Comparison of ENCODE assay signal across 8 cellular contexts in the genomic region with DNA sequence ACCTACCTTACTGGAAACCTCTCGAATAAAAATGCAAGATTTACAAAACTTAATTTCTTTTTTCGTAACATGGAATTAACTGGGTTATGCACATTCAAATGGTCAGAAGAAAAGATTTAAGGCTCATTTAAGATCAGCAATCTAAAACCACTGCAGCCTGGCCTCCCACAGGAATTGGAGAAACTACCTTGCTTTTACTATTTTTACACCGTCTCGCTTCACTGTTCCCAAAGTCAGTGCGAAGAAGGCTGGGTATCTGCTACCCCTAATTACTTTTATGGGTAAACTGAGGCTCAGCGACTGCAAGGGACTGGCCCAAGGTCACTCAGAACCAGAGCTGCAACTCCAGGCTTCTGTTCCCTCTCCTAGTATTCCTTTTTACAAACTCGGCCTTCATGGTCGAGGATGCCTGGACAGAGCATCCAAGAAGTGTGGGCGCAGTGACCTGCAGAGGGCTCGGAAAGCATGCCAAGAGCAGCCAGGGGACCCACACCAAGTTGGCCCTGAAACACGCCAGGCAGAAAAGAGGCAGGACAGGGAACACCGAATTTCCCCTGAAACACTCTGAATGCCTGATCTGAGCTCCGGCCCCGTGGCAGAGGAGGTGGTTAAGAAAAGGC. TPM values are rescaled to one million over a fixed set of nuclear protein-coding genes. Genes with fewer than 3 reads are reported as not detected.
DNase-seq lines count a peak whose midpoint lies in the region; ATAC-seq and TF ChIP-seq lines count a peak whose summit lies in the region.

No MANE protein-coding gene starts in this region.

- H3K9ac ChIP-seq in H9 (ENCODE audit: extremely low read depth, insufficient read length, low read length) (peak overlapping the region; percentile 91), muscle layer of colon (ENCODE audit: low read length) (peak overlapping the region; percentile 90)

- H3K27me3 Mint-ChIP-seq in Caco-2 (ENCODE audit: insufficient read depth, unreplicated experiment) = no peaks in the 10 kb centered on the region
- H3K27me3 Mint-ChIP-seq in H9 (ENCODE audit: low read depth) = peaks cover 2% of the 10 kb centered on the region; the same call in 1 of the 2 replicates

- H3K4me3 ChIP-seq in Caco-2 (ENCODE audit: low read depth, low read length) (peak overlapping the region; percentile 85), muscle layer of colon (ENCODE audit: low read depth in 1 of 2, low read length in 2 of 2) (peak overlapping the region; percentile 88 to 93)
- peak overlapping the region; percentile 62 for H3K4me3 ChIP-seq in effector memory CD4-positive, alpha-beta T cell (ENCODE audit: insufficient read depth, low read depth, low read length, poor library complexity, severe bottlenecking)

- H3K4me1 ChIP-seq in Caco-2 = 0 out of 2 replicates have a peak, but pooled peaks cover 9% of the 10 kb centered on the region
- no peaks in the 10 kb centered on the region; the same call in 1 of the 2 replicates for H3K4me1 ChIP-seq in H9 (ENCODE audit: insufficient read depth, low read length)
- H3K4me1 ChIP-seq in effector memory CD4-positive, alpha-beta T cell (ENCODE audit: control insufficient read depth, insufficient read depth, low read length, poor library complexity, severe bottlenecking) = no peaks in the 10 kb centered on the region
- H3K4me1 ChIP-seq in muscle layer of colon (ENCODE audit: insufficient read depth, low read length) = peaks cover 25% of the 10 kb centered on the region

- H3K27ac Mint-ChIP-seq in Caco-2 (ENCODE audit: unreplicated experiment) = peak overlapping the region; percentile 90
- H3K27ac Mint-ChIP-seq in H9 = peak overlapping the region; percentile 80 to 99 (median 93); a peak in 6 of 7 replicates

- H3K27me3 ChIP-seq in Caco-2 (replicated peaks; ENCODE audit: control insufficient read depth, insufficient read depth, low read length) = no peaks in the 10 kb centered on the region
- no peaks in the 10 kb centered on the region for H3K27me3 ChIP-seq in H9 (ENCODE audit: insufficient read depth, low read length)
- H3K27me3 ChIP-seq in effector memory CD4-positive, alpha-beta T cell (replicated peaks; ENCODE audit: control insufficient read depth, insufficient read depth, low read length, poor library complexity, severe bottlenecking) = no peaks in the 10 kb centered on the region
- no peaks in the 10 kb centered on the region for H3K27me3 ChIP-seq in muscle layer of colon (ENCODE audit: control insufficient read depth in 1 of 2, insufficient read depth in 2 of 2, low read length in 2 of 2)

- no peak for ATAC-seq in GM18870 (IDR thresholded peaks at IDR 0.05; ENCODE audit: unreplicated experiment)

- no peak overlapping the region for H2BK5ac ChIP-seq in H9 (ENCODE audit: insufficient read length, low read length)

- no peak overlapping the region for H2AK5ac ChIP-seq in H9 (ENCODE audit: insufficient read length, low read length)

- H4K20me1 ChIP-seq in H9 (ENCODE audit: control insufficient read depth, insufficient read depth, insufficient read length) = no peaks in the 10 kb centered on the region

- CTCF ChIA-PET in Caco-2 (lab: Charles Lee) = interaction anchor here (1.6 kb wide), 1 partner anchor 43 kb away, joined by 6 read pairs; a partner anchor contains a TSS

- peaks cover 35% of the 10 kb centered on the region for H3K79me2 ChIP-seq in H9 (ENCODE audit: insufficient read depth, low read length)

- H3K23ac ChIP-seq in H9 (ENCODE audit: insufficient read length, low read depth, low read length) = no peak overlapping the region

- no peak overlapping the region for H3T11ph ChIP-seq in H9 (ENCODE audit: low read length)

- H2BK15ac ChIP-seq in H9 (ENCODE audit: low read depth, low read length) = no peak overlapping the region

- peak overlapping the region; percentile 91 for H3K4me3 Mint-ChIP-seq in Caco-2 (ENCODE audit: unreplicated experiment)
- peak overlapping the region; percentile 99 to 100 for H3K4me3 Mint-ChIP-seq in H9

- peaks cover 10% of the 10 kb centered on the region for H3K23me2 ChIP-seq in H9 (ENCODE audit: insufficient read length, low read depth, low read length, poor library complexity, severe bottlenecking)

- no peak overlapping the region for H4K8ac ChIP-seq in H9 (replicated peaks; ENCODE audit: insufficient read length, low read depth, low read length)

- no peak overlapping the region for H3K27ac ChIP-seq in H9 (ENCODE audit: insufficient read length, low read depth, low read length)
- H3K27ac ChIP-seq in effector memory CD4-positive, alpha-beta T cell (ENCODE audit: insufficient read depth, low read length, poor library complexity, severe bottlenecking) = peak overlapping the region; percentile 82
- peak overlapping the region; percentile 77 for H3K27ac ChIP-seq in muscle layer of colon (ENCODE audit: low read depth, low read length)

- H2BK120ac ChIP-seq in H9 (ENCODE audit: low read depth, low read length, poor library complexity, severe bottlenecking) = no peak overlapping the region

- peaks cover 9% of the 10 kb centered on the region for H3K4me1 Mint-ChIP-seq in Caco-2 (ENCODE audit: low read depth, unreplicated experiment)
- peaks cover 25 to 31% of the 10 kb centered on the region in 2 experiments for H3K4me1 Mint-ChIP-seq in H9

- no peak overlapping the region for H3K4ac ChIP-seq in H9 (ENCODE audit: low read depth, low read length)

- no peaks in the 10 kb centered on the region; the same call in 1 of the 2 replicates for H3K36me3 ChIP-seq in Caco-2 (ENCODE audit: control insufficient read depth, insufficient read depth, low read length)
- no peaks in the 10 kb centered on the region for H3K36me3 ChIP-seq in effector memory CD4-positive, alpha-beta T cell (ENCODE audit: control insufficient read depth, insufficient read depth, low read length)
- peaks cover 8% of the 10 kb centered on the region for H3K36me3 ChIP-seq in muscle layer of colon (ENCODE audit: insufficient read depth, low read length)

- peaks cover 3% of the 10 kb centered on the region for H3K79me1 ChIP-seq in H9 (ENCODE audit: insufficient read depth, low read depth, low read length, poor library complexity, severe bottlenecking)

- no peak overlapping the region for H3K18ac ChIP-seq in H9 (ENCODE audit: insufficient read length, low read depth, low read length)

- H3K56ac ChIP-seq in H9 (ENCODE audit: insufficient read length, low read depth, low read length) = no peak overlapping the region

- DNase-seq in Caco-2 (peak; percentile 37 to 41), H9 (no peak), RPMI7951 (ENCODE audit: low read depth) (peak; percentile 28), GDM1 (lab: John Stamatoyannopoulos, UW) (no peak)
- DNase-seq in effector memory CD4-positive, alpha-beta T cell = no peak
- no peak for DNase-seq in activated effector memory CD4-positive, alpha-beta T cell treated with Interleukin-2 at 50 U/mL for 16 hours

- H3K9me3 ChIP-seq in Caco-2 (no peaks in the 10 kb centered on the region), H9 (ENCODE audit: control insufficient read depth, low read depth, low read length) (no peaks in the 10 kb centered on the region), muscle layer of colon (ENCODE audit: low read length) (no peaks in the 10 kb centered on the region)
- H3K9me3 ChIP-seq in effector memory CD4-positive, alpha-beta T cell (ENCODE audit: control insufficient read depth, low read length) = no peaks in the 10 kb centered on the region

- no peak overlapping the region for H2AFZ ChIP-seq in H9 (ENCODE audit: low read length)

- POLR2A ChIA-PET in Caco-2 (lab: Charles Lee) = no interaction called here

- H3K4me2 ChIP-seq in H9 (ENCODE audit: insufficient read depth, insufficient read length, low read length) = peak overlapping the region; percentile 79

- no CpG with 5 or more reads among the region's 14 CpGs for WGBS in H9 (ENCODE audit: extremely low coverage, insufficient read length, low lambda C conversion rate)

- no peaks in the 10 kb centered on the region for H3K9me3 Mint-ChIP-seq in Caco-2 (ENCODE audit: unreplicated experiment)
- H3K9me3 Mint-ChIP-seq in H9 = no peaks in the 10 kb centered on the region; a peak in 1 of 5 replicates

- H3K36me3 Mint-ChIP-seq in Caco-2 (ENCODE audit: insufficient read depth, unreplicated experiment) (peaks cover 45% of the 10 kb centered on the region), H9 (ENCODE audit: insufficient read depth in 1 of 3, low read depth in 3 of 3) (peaks cover 25 to 42% (median 36%) of the 10 kb centered on the region in 3 experiments; a peak in 6 of 7 replicates)

- H4K5ac ChIP-seq in H9 (ENCODE audit: insufficient read length, low read depth, low read length) = no peak overlapping the region

- no TSS peak for BruUV-seq in Caco-2 (replicated peaks; lab: Mats Ljungman, UMichigan)

- H4K91ac ChIP-seq in H9 (ENCODE audit: insufficient read length, low read depth, low read length) = no peak overlapping the region

- H3K14ac ChIP-seq in H9 (ENCODE audit: insufficient read depth, low read length) = peak overlapping the region; percentile 9

- TF ChIP-seq CTCF in Caco-2 (IDR thresholded peaks at IDR 0.05; ENCODE audit: insufficient read depth in 1 of 2, low read depth in 1 of 2, low read length in 1 of 2, severe bottlenecking in 1 of 2, unreplicated experiment in 1 of 2) = peak in 1 of 2 experiments; percentile 18
- no peak for TF ChIP-seq CTCF in H9 (conservative IDR thresholded peaks at IDR 0.05)

- no peak overlapping the region for H2BK20ac ChIP-seq in H9 (ENCODE audit: low read depth, low read length, poor library complexity, severe bottlenecking)

- intact Hi-C loops in Caco-2 (cut with micrococcal nuclease; ENCODE audit: unreplicated experiment) = loop anchor here (1.0 kb wide), 1 partner anchor 56 kb away; no protein-coding TSS in a partner anchor

- no peak overlapping the region for H2BK12ac ChIP-seq in H9 (ENCODE audit: insufficient read length, low read depth, low read length)

RNA-seq across cellular contexts. Expression of a gene that starts 0.9 kb away (rescaled TPM):
- total RNA-seq in Caco-2 (2022) (64.0 and 65.8 TPM in 2 replicates), H9 (2021) (63.6 and 65.3 TPM in 2 replicates)
- 11.4 and 15.3 TPM in 2 replicates for total RNA-seq in RPMI7951 (2014; rRNA removed; shearing (Covaris generic))

RNA-seq across cellular contexts. Expression of a gene that starts 42.8 kb away (rescaled TPM):
- total RNA-seq in Caco-2 (2022) = 8.3 and 11.5 TPM in 2 replicates
- total RNA-seq in H9 (2021) = 7.1 and 7.5 TPM in 2 replicates
- 5.0 and 7.1 TPM in 2 replicates for total RNA-seq in RPMI7951 (2014; rRNA removed; shearing (Covaris generic))

Comparison
In these comparisons a context has a peak if more than half of its experiments do, and no peak if none do; other contexts are left out.
1. DNase-seq: peak in Caco-2 (2 of 2) and RPMI7951 (single experiment); none in H9 (single experiment), effector memory CD4-positive, alpha-beta T cell (0 of 3), activated effector memory CD4-positive, alpha-beta T cell treated with Interleukin-2 at 50 U/mL for 16 hours (single experiment) and GDM1 (single experiment).
2. Peak in every context shown above with its lines, with median percentiles within 50 percentile points of each other: H3K4me3 ChIP-seq.